In the genomic region with DNA sequence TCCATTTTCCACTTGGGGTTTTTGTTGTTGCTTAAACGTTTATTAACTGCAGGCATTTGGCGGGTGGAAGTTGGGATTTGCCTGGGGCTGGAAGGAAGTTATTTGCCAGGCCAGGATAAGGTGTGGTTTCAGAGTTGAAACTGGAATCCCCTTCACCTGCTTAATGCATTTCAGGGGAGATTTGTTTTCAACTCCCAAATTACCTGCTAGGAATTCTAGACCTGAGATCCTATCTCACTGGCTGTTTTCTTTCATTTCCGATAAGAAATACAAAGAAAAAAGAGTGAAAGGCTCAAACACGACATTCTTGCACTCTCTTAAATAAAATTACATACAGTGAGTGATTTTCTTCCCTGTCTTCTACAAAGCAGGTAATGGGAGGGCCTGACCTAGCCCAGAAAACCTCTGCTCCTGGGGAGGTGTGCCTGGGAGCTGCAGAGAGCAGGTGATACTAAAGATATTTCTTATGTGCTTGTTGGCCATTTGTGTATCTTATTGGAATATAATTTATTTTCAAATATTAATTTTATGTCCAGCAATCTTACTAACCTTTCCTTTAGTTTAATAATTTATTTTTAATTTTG, we compare ENCODE assay signal across 22 cellular contexts.
DNase-seq lines count a peak whose midpoint lies in the region; ATAC-seq, FAIRE-seq and TF ChIP-seq lines count a peak whose summit lies in the region.
"Had no signal": no experiment of that assay in that cellular context is flagged by ENCODE, and none has a peak within 500 bp of the region (broad histone marks: within the 10 kb centered on the region; RNA-seq: fewer than 3 reads in every experiment).

No MANE protein-coding gene starts in this region.

- H3K27ac Mint-ChIP-seq in naive B cell: peak overlapping the region; percentile 13 to 97 (median 89)
- H3K27ac Mint-ChIP-seq: activated CD8-positive, alpha-beta memory T cell treated with anti-CD3 and anti-CD28 coated beads, Interleukin-2, amount 10 ng/mL, durations not matched to agents 7 days and 5 days; activated T-helper 2 cell treated with anti-CD3 and anti-CD28 coated beads, Interferon-gamma antibody, Interleukin-2, Interleukin-4, amounts not matched to agents 10 μg/mL and 5 μg/mL and 100 μg/mL, durations not matched to agents 14 hours and 24 hours and 36 hours; immature natural killer cell had no signal

- H4K91ac ChIP-seq in H1 (replicated peaks; ENCODE audit: insufficient read length, low read length): no peak overlapping the region

- H3K23me2 ChIP-seq in H1 (ENCODE audit: low read depth, low read length): no peaks in the 10 kb centered on the region

- CTCF ChIA-PET in PC-3 (lab: Charles Lee) (no interaction called here), H1 (lab: Charles Lee; ENCODE audit: partially characterized antibody) (interaction anchor here (1.1 kb wide), 1 partner anchor 23 kb away, joined by 3 read pairs; no protein-coding TSS in a partner anchor)

- intact Hi-C loops in PC-3 (cut with micrococcal nuclease): no loop called here
- intact Hi-C loops in thyroid gland (cut with DNase I): no loop called here

- H4K8ac ChIP-seq in H1 (ENCODE audit: extremely low read depth, insufficient read depth, low read length): no peak overlapping the region

- no TSS peak for BruUV-seq in PC-3 (replicated peaks; lab: Mats Ljungman, UMichigan)

- POLR2A ChIA-PET in PC-3 (lab: Charles Lee; ENCODE audit: unreplicated experiment): no interaction called here
- POLR2A ChIA-PET in H1 (lab: Charles Lee; ENCODE audit: partially characterized antibody): interaction anchor here (1.4 kb wide), 1 partner anchor 106 kb away, joined by 3 read pairs; no protein-coding TSS in a partner anchor

- no peak overlapping the region for H3K18ac ChIP-seq in H1 (ENCODE audit: extremely low read depth, low read length)

- ATAC-seq in PC-3: peak; percentile 63
- ATAC-seq in naive B cell (ENCODE audit: low read depth in 2 of 2): no peak
- ATAC-seq in GM18867 (IDR thresholded peaks at IDR 0.05; ENCODE audit: unreplicated experiment): no peak
- ATAC-seq: activated CD8-positive, alpha-beta memory T cell treated with anti-CD3 and anti-CD28 coated beads, Interleukin-2, amount 10 ng/mL, durations not matched to agents 7 days and 5 days; Panc1; stimulated activated naive CD8-positive, alpha-beta T cell treated with anti-CD3 and anti-CD28 coated beads, Interleukin-15, Interleukin-2, amounts not matched to agents 100 U/mL and 50 U/mL, for 24 hours had no signal

- no peak overlapping the region for H3K27ac ChIP-seq in PC-3 (ENCODE audit: low read length)
- H3K27ac ChIP-seq in H1 (ENCODE audit: low read depth, low read length): no peak overlapping the region
- H3K27ac ChIP-seq in thyroid gland: no peak overlapping the region

- H3K79me2 ChIP-seq in PC-3 (ENCODE audit: low read length) (no peaks in the 10 kb centered on the region), H1 (ENCODE audit: control insufficient read depth in 1 of 2, insufficient read depth in 2 of 2, low read length in 2 of 2) (no peaks in the 10 kb centered on the region)

- H3K36me3 ChIP-seq in PC-3 (ENCODE audit: low read depth, low read length) (no peaks in the 10 kb centered on the region), H1 (ENCODE audit: control insufficient read depth in 2 of 4, insufficient read depth in 4 of 4, low read length in 3 of 4) (no peaks in the 10 kb centered on the region), thyroid gland (no peaks in the 10 kb centered on the region)

- no peaks in the 10 kb centered on the region for H3K27me3 Mint-ChIP-seq in naive B cell
- H3K27me3 Mint-ChIP-seq: activated CD8-positive, alpha-beta memory T cell treated with anti-CD3 and anti-CD28 coated beads, Interleukin-2, amount 10 ng/mL, durations not matched to agents 7 days and 5 days; naive thymus-derived CD8-positive, alpha-beta T cell had no signal

- no peak overlapping the region for H2BK12ac ChIP-seq in H1 (ENCODE audit: low read depth, low read length)

- H3K23ac ChIP-seq in H1 (ENCODE audit: insufficient read length): no peak overlapping the region

- H3K4me2 ChIP-seq in PC-3 (ENCODE audit: low read length) (peak overlapping the region; percentile 42), H1 (ENCODE audit: insufficient read depth in 1 of 2, low read depth in 2 of 2, low read length in 2 of 2) (no peak overlapping the region)
- H3K4me2 ChIP-seq: SK-N-SH had no signal

- H3K56ac ChIP-seq in H1 (replicated peaks; ENCODE audit: insufficient read length, low read depth, low read length): no peak overlapping the region

- H3K27me3 ChIP-seq in PC-3 (ENCODE audit: low read length): no peaks in the 10 kb centered on the region
- no peaks in the 10 kb centered on the region for H3K27me3 ChIP-seq in H1 (replicated peaks in 1 of 4; ENCODE audit: control insufficient read depth in 3 of 4, extremely low read depth in 1 of 4, insufficient read depth in 3 of 4, low read length in 3 of 4)
- no peaks in the 10 kb centered on the region for H3K27me3 ChIP-seq in thyroid gland

- H2AFZ ChIP-seq in PC-3 (ENCODE audit: low read length) (peak overlapping the region; percentile 61), H1 (ENCODE audit: low read length) (no peak overlapping the region)

- no peak overlapping the region for H2BK15ac ChIP-seq in H1 (ENCODE audit: low read length)

- H3K14ac ChIP-seq in H1 (ENCODE audit: insufficient read length): no peak overlapping the region

- no peak for TF ChIP-seq POLR2A in H1 (IDR thresholded peaks at IDR 0.05; ENCODE audit: control extremely low read depth in 1 of 2, low read depth in 2 of 2, low read length in 2 of 2)
- no peak for TF ChIP-seq POLR2A in thyroid gland (IDR thresholded peaks at IDR 0.05)

- H3K36me3 Mint-ChIP-seq in naive B cell: no peaks in the 10 kb centered on the region
- H3K36me3 Mint-ChIP-seq: activated CD8-positive, alpha-beta memory T cell treated with anti-CD3 and anti-CD28 coated beads, Interleukin-2, amount 10 ng/mL, durations not matched to agents 7 days and 5 days; naive thymus-derived CD8-positive, alpha-beta T cell had no signal

- H4K5ac ChIP-seq in H1 (ENCODE audit: insufficient read length, low read depth, low read length): no peak overlapping the region

- peaks cover 52 to 87% (median 68%) of the 10 kb centered on the region in 3 donors for H3K4me1 Mint-ChIP-seq in naive B cell

- H3K79me1 ChIP-seq in H1 (ENCODE audit: low read depth, low read length): no peaks in the 10 kb centered on the region

- H2BK120ac ChIP-seq in H1 (replicated peaks; ENCODE audit: low read depth, low read length): no peak overlapping the region

- 0 out of 2 replicates have a peak overlapping the region, but pooled peaks have one; percentile 48 for H2BK20ac ChIP-seq in H1 (ENCODE audit: low read length)

- no peaks in the 10 kb centered on the region for H3K9me3 Mint-ChIP-seq in naive B cell
- H3K9me3 Mint-ChIP-seq: activated T-helper 2 cell treated with anti-CD3 and anti-CD28 coated beads, Interferon-gamma antibody, Interleukin-2, Interleukin-4, amounts not matched to agents 10 μg/mL and 5 μg/mL and 100 μg/mL, durations not matched to agents 14 hours and 24 hours and 36 hours; immature natural killer cell; naive thymus-derived CD8-positive, alpha-beta T cell had no signal

- no peak for TF ChIP-seq CTCF in PC-3 (conservative IDR thresholded peaks at IDR 0.05; ENCODE audit: low read depth, low read length)
- no peak for TF ChIP-seq CTCF in H1 (IDR thresholded peaks at IDR 0.05; ENCODE audit: control extremely low read depth in 1 of 3, insufficient read depth in 1 of 3, low read depth in 1 of 3, low read length in 3 of 3)
- TF ChIP-seq CTCF in thyroid gland (IDR thresholded peaks at IDR 0.05): no peak

- H2AK5ac ChIP-seq in H1 (ENCODE audit: low read depth, low read length): no peak overlapping the region

- H3K9ac ChIP-seq in PC-3 (ENCODE audit: low read length): no peak overlapping the region
- H3K9ac ChIP-seq in H1 (replicated peaks in 1 of 4; ENCODE audit: extremely low read depth in 1 of 4, low read depth in 3 of 4, low read length in 3 of 4): no peak overlapping the region
- H3K9ac ChIP-seq: SK-N-SH had no signal

- TF ChIP-seq EP300 in H1 (IDR thresholded peaks at IDR 0.05; ENCODE audit: borderline replicate concordance in 1 of 2, low read depth in 2 of 2, low read length in 2 of 2): no peak

- no peaks in the 10 kb centered on the region for H3K9me2 ChIP-seq in PC-3 (replicated peaks; ENCODE audit: low read length)
- H3K9me2 ChIP-seq: SK-N-SH had no signal

- no peak for TF ChIP-seq RAD21 in H1 (IDR thresholded peaks at IDR 0.05 in 1 of 2, conservative IDR thresholded peaks at IDR 0.05 in 1 of 2; ENCODE audit: low read depth in 2 of 2, low read length in 2 of 2)

- no peak overlapping the region for H3K4me3 ChIP-seq in PC-3 (ENCODE audit: low read length)
- H3K4me3 ChIP-seq in H1 (ENCODE audit: extremely low read depth in 1 of 4, insufficient read depth in 2 of 4, low read depth in 3 of 4, low read length in 4 of 4): no peak overlapping the region
- H3K4me3 ChIP-seq in thyroid gland (replicated peaks in 1 of 3): no peak overlapping the region

- WGBS in H1 (ENCODE audit: extremely low coverage in 1 of 2, insufficient coverage in 1 of 2, insufficient read length in 1 of 2, insufficient replicate concordance in 2 of 2, low coverage in 1 of 2, low lambda C conversion rate in 2 of 2, missing lambda C conversion rate in 1 of 2), 2 experiments: 87% methylated on average over 4 of the region's 4 CpGs; no CpG with 5 or more reads in 1 of the 2 experiments
- 69 to 70% methylated on average over 4 of the region's 4 CpGs for WGBS in thyroid gland, 2 donors

- no peak for FAIRE-seq in H1 (lab: Jason Lieb, UNC)

- no peaks in the 10 kb centered on the region for H3F3A ChIP-seq in PC-3 (ENCODE audit: low read length, unreplicated experiment)

- peak; percentile 57 for DNase-seq in PC-3
- DNase-seq in H1 (ENCODE audit: low read depth in 1 of 2, low spot score in 2 of 2): peak in 1 of 2 experiments; percentile 41
- no peak for DNase-seq in naive B cell
- DNase-seq in ureter (ENCODE audit: low spot score): peak; percentile 22
- DNase-seq in NCI-H748 treated with DMSO at 0.1 percent for 48 hours (lab: John Stamatoyannopoulos, UW): no peak
- DNase-seq in thyroid gland: no peak
- DNase-seq: activated CD4-positive, CD25-positive, alpha-beta regulatory T cell treated with anti-CD3 and anti-CD28 coated beads, Interleukin-2, amount 50 U/mL, for 72 hours; activated CD8-positive, alpha-beta memory T cell treated with anti-CD3 and anti-CD28 coated beads, Interleukin-2, amount 10 ng/mL, durations not matched to agents 7 days and 5 days; COR-L47; glutamatergic neuron; immature natural killer cell; Karpas-422; naive thymus-derived CD8-positive, alpha-beta T cell; NCI-H1092; NCI-H2107; NCI-H774; SK-N-SH; stimulated activated naive CD8-positive, alpha-beta T cell treated with anti-CD3 and anti-CD28 coated beads, Interleukin-15, Interleukin-2, amounts not matched to agents 100 U/mL and 50 U/mL, for 24 hours; T1000 had no signal

- H3K4ac ChIP-seq in H1 (replicated peaks; ENCODE audit: insufficient read length, low read depth, low read length): no peak overlapping the region

- no peak overlapping the region for H2BK5ac ChIP-seq in H1 (ENCODE audit: low read depth, low read length)

- H4K20me1 ChIP-seq in PC-3 (ENCODE audit: low read length) (no peaks in the 10 kb centered on the region), H1 (replicated peaks in 1 of 2; ENCODE audit: control insufficient read depth in 1 of 2, insufficient read depth in 2 of 2, low read length in 2 of 2) (no peaks in the 10 kb centered on the region)

- H3K4me3 Mint-ChIP-seq in naive B cell: peak overlapping the region in 1 of 8 donors; percentile 51
- H3K4me3 Mint-ChIP-seq: activated CD8-positive, alpha-beta memory T cell treated with anti-CD3 and anti-CD28 coated beads, Interleukin-2, amount 10 ng/mL, durations not matched to agents 7 days and 5 days; immature natural killer cell had no signal

- H3K4me1 ChIP-seq in PC-3 (ENCODE audit: insufficient read depth, low read length) (peaks cover 19% of the 10 kb centered on the region), H1 (replicated peaks in 1 of 4; ENCODE audit: control insufficient read depth in 3 of 4, insufficient read depth in 4 of 4, low read length in 3 of 4) (peaks cover 0 to 7% (median 4%) of the 10 kb centered on the region in 4 experiments; a peak in 4 of 7 replicates), thyroid gland (peaks cover 22 to 42% of the 10 kb centered on the region in 2 donors)

- no peaks in the 10 kb centered on the region for H3K9me3 ChIP-seq in PC-3 (ENCODE audit: low read length)
- no peaks in the 10 kb centered on the region; a peak in 1 of 4 replicates for H3K9me3 ChIP-seq in H1 (ENCODE audit: insufficient read depth in 2 of 2, low read depth in 1 of 2, low read length in 1 of 2)
- H3K9me3 ChIP-seq in thyroid gland: no peaks in the 10 kb centered on the region
- H3K9me3 ChIP-seq: SK-N-SH had no signal

Comparison
In these comparisons a context has a peak if more than half of its experiments do, and no peak if none do; other contexts are left out.
1. DNase-seq: peak in PC-3 (single experiment) and ureter (single experiment); none in naive B cell (single experiment), NCI-H748 treated with DMSO at 0.1 percent for 48 hours (single experiment) and thyroid gland (0 of 2).